24 cellular contexts compared by ENCODE assay signal in genomic region chrX:23552289-23552688, GRCh38.
"Had no signal": no experiment of that assay in that cellular context is flagged by ENCODE, and none has a peak within 500 bp of the region (broad histone marks: within the 10 kb centered on the region; RNA-seq: fewer than 3 reads in every experiment).

No MANE protein-coding gene starts in this region.

- H3K4me1 ChIP-seq: esophagus muscularis mucosa, gastrocnemius medialis, heart right ventricle, left lung, lower lobe of right lung had no signal

- FAIRE-seq: colon, endothelial cell of umbilical vein, keratinocyte had no signal

- H3K36me3 ChIP-seq: esophagus muscularis mucosa, gastrocnemius medialis, heart right ventricle, left lung, lower lobe of right lung had no signal

- H3K4me3 ChIP-seq: coronary artery, dorsolateral prefrontal cortex, esophagus muscularis mucosa, gastrocnemius medialis, heart right ventricle, left lung, lower lobe of right lung, mucosa of descending colon had no signal

- DNase-seq: dermis blood vessel endothelial cell; dorsolateral prefrontal cortex; effector CD4-positive, alpha-beta T cell; effector memory CD4-positive, alpha-beta T cell; foreskin fibroblast; foreskin melanocyte; gastrocnemius medialis; glutamatergic neuron; head of caudate nucleus; heart right ventricle; hippocampal formation; left cardiac atrium; left lung; left ventricle myocardium superior; lower lobe of right lung; mesenchymal stem cell; mucosa of descending colon; naive B cell had no signal

- H3K27me3 ChIP-seq: esophagus muscularis mucosa, gastrocnemius medialis, left lung had no signal

- H3K9me3 ChIP-seq: gastrocnemius medialis, left lung, lower lobe of right lung, mucosa of descending colon had no signal

- H3K27ac ChIP-seq: coronary artery, dorsolateral prefrontal cortex, esophagus muscularis mucosa, gastrocnemius medialis, heart right ventricle, left lung, lower lobe of right lung had no signal

- H3K4me1 Mint-ChIP-seq: naive B cell had no signal

- H3K27ac Mint-ChIP-seq: mesothelial cell of epicardium, naive B cell had no signal

- H3K36me3 Mint-ChIP-seq: mesothelial cell of epicardium had no signal

- H3K4me3 Mint-ChIP-seq: mesothelial cell of epicardium, naive B cell had no signal

- ATAC-seq: gastrocnemius medialis, heart right ventricle, left cardiac atrium, left lung, left ventricle myocardium superior, lower lobe of right lung, mucosa of descending colon had no signal
